Comparison of ENCODE assay signal across 11 cellular contexts in genomic region chr12:88334271-88334670, GRCh38.
DNase-seq lines count a peak whose midpoint lies in the region; ATAC-seq, FAIRE-seq and TF ChIP-seq lines count a peak whose summit lies in the region.
"Had no signal": no experiment of that assay in that cellular context is flagged by ENCODE, and none has a peak within 500 bp of the region (broad histone marks: within the 10 kb centered on the region; RNA-seq: fewer than 3 reads in every experiment).

No MANE protein-coding gene starts in this region.

- 67 to 73% methylated on average over 1 to 3 of the region's 3 CpGs for WGBS in gastroesophageal sphincter (ENCODE audit: low coverage in 1 of 2), 2 donors

- TF ChIP-seq POLR2A in gastroesophageal sphincter (IDR thresholded peaks at IDR 0.05), result no peak

- H3K9me3 ChIP-seq in gastroesophageal sphincter, result no peaks in the 10 kb centered on the region
- H3K9me3 ChIP-seq: heart right ventricle had no signal

- no peak for TF ChIP-seq CTCF in gastroesophageal sphincter (IDR thresholded peaks at IDR 0.05)
- no peak for TF ChIP-seq CTCF in type B pancreatic cell (conservative IDR thresholded peaks at IDR 0.05)

- no peaks in the 10 kb centered on the region for H3K9me3 Mint-ChIP-seq in type B pancreatic cell
- H3K9me3 Mint-ChIP-seq: CD8-positive, alpha-beta T cell had no signal

- no peak overlapping the region for H3K27ac ChIP-seq in gastroesophageal sphincter

- H3K36me3 Mint-ChIP-seq in type B pancreatic cell, result no peaks in the 10 kb centered on the region
- H3K36me3 Mint-ChIP-seq: CD8-positive, alpha-beta T cell had no signal

- peak; percentile 88 for DNase-seq in Daoy (ENCODE audit: low read depth)
- peak; percentile 61 for DNase-seq in RCC 7860 (ENCODE audit: low spot score)
- no peak for DNase-seq in type B pancreatic cell (ENCODE audit: extremely low spot score, unreplicated experiment)
- no peak for DNase-seq in SW 1271 (lab: John Stamatoyannopoulos, UW)
- no peak for DNase-seq in middle frontal gyrus (ENCODE audit: extremely low spot score, low spot score)
- DNase-seq: CD8-positive, alpha-beta T cell; heart right ventricle; NCI-H345 had no signal

- H3K27me3 Mint-ChIP-seq in type B pancreatic cell, result no peaks in the 10 kb centered on the region

- no peak overlapping the region for H3K4me3 ChIP-seq in gastroesophageal sphincter
- H3K4me3 ChIP-seq: heart right ventricle had no signal

- H3K27ac Mint-ChIP-seq in type B pancreatic cell, result no peak overlapping the region
- H3K27ac Mint-ChIP-seq: CD8-positive, alpha-beta T cell had no signal

- peak; percentile 47 for ATAC-seq in HG02884 (IDR thresholded peaks at IDR 0.05; ENCODE audit: unreplicated experiment)
- peak; percentile 69 for ATAC-seq in gastroesophageal sphincter
- ATAC-seq in HG02981 (IDR thresholded peaks at IDR 0.05; ENCODE audit: unreplicated experiment), result no peak
- ATAC-seq: CD8-positive, alpha-beta T cell had no signal

- no peak overlapping the region for H3K4me3 Mint-ChIP-seq in type B pancreatic cell
- H3K4me3 Mint-ChIP-seq: CD8-positive, alpha-beta T cell had no signal

- no peaks in the 10 kb centered on the region for H3K27me3 ChIP-seq in gastroesophageal sphincter
- H3K27me3 ChIP-seq: heart right ventricle had no signal

- H3K4me1 Mint-ChIP-seq in type B pancreatic cell (ENCODE audit: unreplicated experiment), result peaks cover 5% of the 10 kb centered on the region

- peak; percentile 86 for FAIRE-seq in RCC 7860 (lab: Jason Lieb, UNC)

- no peaks in the 10 kb centered on the region for H3K36me3 ChIP-seq in gastroesophageal sphincter
- H3K36me3 ChIP-seq: heart right ventricle had no signal

- H3K4me1 ChIP-seq in gastroesophageal sphincter, result no peaks in the 10 kb centered on the region
- H3K4me1 ChIP-seq: heart right ventricle had no signal

- no peak for TF ChIP-seq EP300 in gastroesophageal sphincter (IDR thresholded peaks at IDR 0.05)

Comparison
In these comparisons a context has a peak if more than half of its experiments do, and no peak if none do; other contexts are left out.
1. DNase-seq: peak in Daoy (single experiment) and RCC 7860 (single experiment); none in type B pancreatic cell (single experiment), SW 1271 (0 of 2) and middle frontal gyrus (single experiment).